1 cellular context compared by ENCODE assay signal in genomic region chr9:134783699-134784039, GRCh38.
TF ChIP-seq lines count a peak whose summit lies in the region.

No MANE protein-coding gene starts in this region.

TF ChIP-seq in Ishikawa, 13 proteins besides CTCF, POLR2A, EP300 and RAD21 (continued from another document):
- TF ChIP-seq, protein P1, sequence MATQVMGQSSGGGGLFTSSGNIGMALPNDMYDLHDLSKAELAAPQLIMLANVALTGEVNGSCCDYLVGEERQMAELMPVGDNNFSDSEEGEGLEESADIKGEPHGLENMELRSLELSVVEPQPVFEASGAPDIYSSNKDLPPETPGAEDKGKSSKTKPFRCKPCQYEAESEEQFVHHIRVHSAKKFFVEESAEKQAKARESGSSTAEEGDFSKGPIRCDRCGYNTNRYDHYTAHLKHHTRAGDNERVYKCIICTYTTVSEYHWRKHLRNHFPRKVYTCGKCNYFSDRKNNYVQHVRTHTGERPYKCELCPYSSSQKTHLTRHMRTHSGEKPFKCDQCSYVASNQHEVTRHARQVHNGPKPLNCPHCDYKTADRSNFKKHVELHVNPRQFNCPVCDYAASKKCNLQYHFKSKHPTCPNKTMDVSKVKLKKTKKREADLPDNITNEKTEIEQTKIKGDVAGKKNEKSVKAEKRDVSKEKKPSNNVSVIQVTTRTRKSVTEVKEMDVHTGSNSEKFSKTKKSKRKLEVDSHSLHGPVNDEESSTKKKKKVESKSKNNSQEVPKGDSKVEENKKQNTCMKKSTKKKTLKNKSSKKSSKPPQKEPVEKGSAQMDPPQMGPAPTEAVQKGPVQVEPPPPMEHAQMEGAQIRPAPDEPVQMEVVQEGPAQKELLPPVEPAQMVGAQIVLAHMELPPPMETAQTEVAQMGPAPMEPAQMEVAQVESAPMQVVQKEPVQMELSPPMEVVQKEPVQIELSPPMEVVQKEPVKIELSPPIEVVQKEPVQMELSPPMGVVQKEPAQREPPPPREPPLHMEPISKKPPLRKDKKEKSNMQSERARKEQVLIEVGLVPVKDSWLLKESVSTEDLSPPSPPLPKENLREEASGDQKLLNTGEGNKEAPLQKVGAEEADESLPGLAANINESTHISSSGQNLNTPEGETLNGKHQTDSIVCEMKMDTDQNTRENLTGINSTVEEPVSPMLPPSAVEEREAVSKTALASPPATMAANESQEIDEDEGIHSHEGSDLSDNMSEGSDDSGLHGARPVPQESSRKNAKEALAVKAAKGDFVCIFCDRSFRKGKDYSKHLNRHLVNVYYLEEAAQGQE (IDR thresholded peaks at IDR 0.05; ENCODE audit: low read depth) = no peak
- TF ChIP-seq, protein P2, sequence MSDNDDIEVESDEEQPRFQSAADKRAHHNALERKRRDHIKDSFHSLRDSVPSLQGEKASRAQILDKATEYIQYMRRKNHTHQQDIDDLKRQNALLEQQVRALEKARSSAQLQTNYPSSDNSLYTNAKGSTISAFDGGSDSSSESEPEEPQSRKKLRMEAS (IDR thresholded peaks at IDR 0.05) = no peak
